ENCODE assay signal across 11 cellular contexts in the genomic region with DNA sequence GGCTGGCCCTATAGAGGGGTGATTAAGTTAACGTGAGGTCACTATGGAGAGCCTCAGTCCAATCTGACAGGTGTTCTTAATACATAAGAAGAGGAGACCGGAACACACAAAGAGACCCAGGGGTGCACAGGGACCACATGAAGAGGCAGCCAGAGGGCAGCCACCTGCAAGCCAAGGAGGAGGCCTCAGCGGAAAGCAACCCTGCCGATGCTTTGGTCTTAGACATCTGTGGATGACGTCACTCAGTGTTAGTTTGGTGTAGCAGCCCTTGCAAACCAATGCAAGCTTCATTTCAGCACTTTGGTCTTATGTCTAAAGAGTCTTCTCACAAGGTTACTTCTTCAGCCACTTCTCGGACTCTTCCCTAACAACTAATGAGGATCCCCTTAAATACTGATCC. TPM values are rescaled to one million over a fixed set of nuclear protein-coding genes. Genes with fewer than 3 reads are reported as not detected.
DNase-seq lines count a peak whose midpoint lies in the region; ATAC-seq and TF ChIP-seq lines count a peak whose summit lies in the region.
"Had no signal": no experiment of that assay in that cellular context is flagged by ENCODE, and none has a peak within 500 bp of the region (broad histone marks: within the 10 kb centered on the region; RNA-seq: fewer than 3 reads in every experiment).

No MANE protein-coding gene starts in this region.

- H3K4me3 Mint-ChIP-seq in activated CD4-positive, alpha-beta T cell treated with anti-CD3 and anti-CD28 coated beads, Interleukin-2, amount 10 ng/mL, durations not matched to agents 24 days and 14 days = no peak overlapping the region
- H3K4me3 Mint-ChIP-seq in stimulated activated naive B cell treated with anti-CD40 and anti-IgM and Interleukin-4, amounts not matched to agents 10 μg/mL and 1 μg/mL and 100 μg/mL, for 72 hours = peak overlapping the region in 1 of 2 donors; percentile 26

- peaks cover 3% of the 10 kb centered on the region for H3K4me1 Mint-ChIP-seq in activated CD4-positive, alpha-beta T cell treated with anti-CD3 and anti-CD28 coated beads, Interleukin-2, amount 10 ng/mL, durations not matched to agents 24 days and 14 days
- H3K4me1 Mint-ChIP-seq in stimulated activated naive B cell treated with anti-CD40 and anti-IgM and Interleukin-4, amounts not matched to agents 10 μg/mL and 1 μg/mL and 100 μg/mL, for 72 hours = peaks cover 67 to 92% of the 10 kb centered on the region in 2 donors

- no peaks in the 10 kb centered on the region for H3K36me3 Mint-ChIP-seq in activated CD4-positive, alpha-beta T cell treated with anti-CD3 and anti-CD28 coated beads, Interleukin-2, amount 10 ng/mL, durations not matched to agents 24 days and 14 days (ENCODE audit: low read depth)
- peaks cover 6 to 20% of the 10 kb centered on the region in 2 donors for H3K36me3 Mint-ChIP-seq in stimulated activated naive B cell treated with anti-CD40 and anti-IgM and Interleukin-4, amounts not matched to agents 10 μg/mL and 1 μg/mL and 100 μg/mL, for 72 hours

- H3K4me1 ChIP-seq in right atrium auricular region = no peaks in the 10 kb centered on the region
- H3K4me1 ChIP-seq: adrenal gland had no signal

- H3K27me3 Mint-ChIP-seq in activated CD4-positive, alpha-beta T cell treated with anti-CD3 and anti-CD28 coated beads, Interleukin-2, amount 10 ng/mL, durations not matched to agents 24 days and 14 days = peaks cover 17% of the 10 kb centered on the region
- H3K27me3 Mint-ChIP-seq in stimulated activated naive B cell treated with anti-CD40 and anti-IgM and Interleukin-4, amounts not matched to agents 10 μg/mL and 1 μg/mL and 100 μg/mL, for 72 hours = no peaks in the 10 kb centered on the region

- DNase-seq in activated CD4-positive, alpha-beta T cell treated with anti-CD3 and anti-CD28 coated beads, Interleukin-2, amount 10 ng/mL, durations not matched to agents 24 days and 14 days = peak; percentile 59
- no peak for DNase-seq in activated CD4-positive, alpha-beta T cell treated with anti-CD3 and anti-CD28 coated beads for 1 hour
- peak; percentile 73 for DNase-seq in stimulated activated naive B cell treated with anti-CD40 and anti-IgM and Interleukin-4, amounts not matched to agents 10 μg/mL and 1 μg/mL and 100 μg/mL, for 72 hours
- DNase-seq in right atrium auricular region (ENCODE audit: low spot score) = no peak
- DNase-seq in DMS53 (lab: John Stamatoyannopoulos, UW) = no peak
- DNase-seq in SKM-1 (lab: John Stamatoyannopoulos, UW; ENCODE audit: unreplicated experiment) = no peak
- DNase-seq: adrenal gland; effector CD4-positive, alpha-beta T cell; NCI-H748 treated with DMSO at 0.1 percent for 48 hours had no signal

- no peak overlapping the region for H3K27ac Mint-ChIP-seq in activated CD4-positive, alpha-beta T cell treated with anti-CD3 and anti-CD28 coated beads, Interleukin-2, amount 10 ng/mL, durations not matched to agents 24 days and 14 days
- H3K27ac Mint-ChIP-seq in stimulated activated naive B cell treated with anti-CD40 and anti-IgM and Interleukin-4, amounts not matched to agents 10 μg/mL and 1 μg/mL and 100 μg/mL, for 72 hours = peak overlapping the region; percentile 98

- H3K27ac ChIP-seq in right atrium auricular region = no peak overlapping the region
- H3K27ac ChIP-seq: adrenal gland had no signal

- H3K27me3 ChIP-seq in right atrium auricular region = no peaks in the 10 kb centered on the region
- H3K27me3 ChIP-seq: adrenal gland had no signal

- no peaks in the 10 kb centered on the region for H3K9me3 ChIP-seq in right atrium auricular region
- H3K9me3 ChIP-seq: adrenal gland had no signal

- no peak overlapping the region for H3K4me3 ChIP-seq in right atrium auricular region
- H3K4me3 ChIP-seq: adrenal gland had no signal

- ATAC-seq in GM21786 (IDR thresholded peaks at IDR 0.05; ENCODE audit: unreplicated experiment) (peak; percentile 39), HG03565 (IDR thresholded peaks at IDR 0.05; ENCODE audit: unreplicated experiment) (peak; percentile 31)
- peak; percentile 13 to 31 for ATAC-seq in stimulated activated naive B cell treated with anti-CD40 and anti-IgM and Interleukin-4, amounts not matched to agents 10 μg/mL and 1 μg/mL and 100 μg/mL, for 72 hours (replicated peaks)

- no peaks in the 10 kb centered on the region for H3K9me3 Mint-ChIP-seq in activated CD4-positive, alpha-beta T cell treated with anti-CD3 and anti-CD28 coated beads, Interleukin-2, amount 10 ng/mL, durations not matched to agents 24 days and 14 days
- peaks cover 0 to 6% of the 10 kb centered on the region in 2 donors for H3K9me3 Mint-ChIP-seq in stimulated activated naive B cell treated with anti-CD40 and anti-IgM and Interleukin-4, amounts not matched to agents 10 μg/mL and 1 μg/mL and 100 μg/mL, for 72 hours

- no peak for TF ChIP-seq CTCF in right atrium auricular region (IDR thresholded peaks at IDR 0.05)

- intact Hi-C loops in activated CD4-positive, alpha-beta T cell treated with anti-CD3 and anti-CD28 coated beads, Interleukin-2, amount 10 ng/mL, durations not matched to agents 24 days and 14 days (cut with micrococcal nuclease) = no loop called here

- H3K36me3 ChIP-seq in right atrium auricular region = no peaks in the 10 kb centered on the region
- H3K36me3 ChIP-seq: adrenal gland had no signal

RNA-seq across cellular contexts. Expression of gene GRHPR, which starts 47.6 kb away (rescaled TPM):
- total RNA-seq in activated CD4-positive, alpha-beta T cell treated with anti-CD3 and anti-CD28 coated beads, Interleukin-2, amount 10 ng/mL, durations not matched to agents 24 days and 14 days = 72.5 and 76.5 TPM in 2 replicates
- total RNA-seq in right atrium auricular region = 100 to 1,000 TPM; 129 to 137 TPM

Comparison
In these comparisons a context has a peak if more than half of its experiments do, and no peak if none do; other contexts are left out.
1. DNase-seq: peak in activated CD4-positive, alpha-beta T cell treated with anti-CD3 and anti-CD28 coated beads, Interleukin-2, amount 10 ng/mL, durations not matched to agents 24 days and 14 days (single experiment) and stimulated activated naive B cell treated with anti-CD40 and anti-IgM and Interleukin-4, amounts not matched to agents 10 μg/mL and 1 μg/mL and 100 μg/mL, for 72 hours (single experiment); none in activated CD4-positive, alpha-beta T cell treated with anti-CD3 and anti-CD28 coated beads for 1 hour (single experiment), right atrium auricular region (single experiment), DMS53 (single experiment) and SKM-1 (single experiment).
2. Peak in every context shown above with its lines, with median percentiles within 50 percentile points of each other: ATAC-seq.